In genomic region chr3:132606085-132606484, GRCh38 we compare ENCODE assay signal across 18 cellular contexts. TPM values are rescaled to one million over a fixed set of nuclear protein-coding genes. Genes with fewer than 3 reads are reported as not detected.
DNase-seq lines count a peak whose midpoint lies in the region; ATAC-seq, FAIRE-seq and TF ChIP-seq lines count a peak whose summit lies in the region.
"Had no signal": no experiment of that assay in that cellular context is flagged by ENCODE, and none has a peak within 500 bp of the region (broad histone marks: within the 10 kb centered on the region; RNA-seq: fewer than 3 reads in every experiment).

No MANE protein-coding gene starts in this region.

- no peaks in the 10 kb centered on the region for H3K27me3 ChIP-seq in bronchial epithelial cell (ENCODE audit: control insufficient read depth, insufficient read depth, low read length)
- H3K27me3 ChIP-seq in gastroesophageal sphincter = no peaks in the 10 kb centered on the region
- H3K27me3 ChIP-seq in subcutaneous abdominal adipose tissue (ENCODE audit: control insufficient read depth in 5 of 5, insufficient read depth in 4 of 5, low read length in 5 of 5) = no peaks in the 10 kb centered on the region
- H3K27me3 ChIP-seq: breast epithelium had no signal

- H3K9me3 ChIP-seq in gastroesophageal sphincter (peaks cover 0 to 20% (median 0%) of the 10 kb centered on the region in 3 donors), subcutaneous abdominal adipose tissue (ENCODE audit: control insufficient read depth in 5 of 5, low read length in 5 of 5) (no peaks in the 10 kb centered on the region)
- H3K9me3 ChIP-seq: breast epithelium, psoas muscle had no signal

- H3K9ac ChIP-seq in subcutaneous abdominal adipose tissue (ENCODE audit: low read length in 5 of 5) = no peak overlapping the region

- TF ChIP-seq CTCF in bronchial epithelial cell (IDR thresholded peaks at IDR 0.05; ENCODE audit: insufficient read depth, low read length, severe bottlenecking) = no peak
- TF ChIP-seq CTCF in gastroesophageal sphincter (IDR thresholded peaks at IDR 0.05) = no peak
- TF ChIP-seq CTCF in GM20000 (IDR thresholded peaks at IDR 0.05; ENCODE audit: extremely low read depth, missing control alignments) = no peak

- H3K36me3 ChIP-seq in bronchial epithelial cell (ENCODE audit: control insufficient read depth, insufficient read depth, low read length) = no peaks in the 10 kb centered on the region
- peaks cover 0 to 26% of the 10 kb centered on the region in 2 donors for H3K36me3 ChIP-seq in gastroesophageal sphincter
- H3K36me3 ChIP-seq in subcutaneous abdominal adipose tissue (ENCODE audit: control insufficient read depth in 5 of 5, insufficient read depth in 5 of 5, low read length in 5 of 5) = peaks cover 3 to 17% (median 12%) of the 10 kb centered on the region in 5 donors
- H3K36me3 ChIP-seq: breast epithelium had no signal

- no peak for TF ChIP-seq EP300 in gastroesophageal sphincter (IDR thresholded peaks at IDR 0.05)

- H3K27ac ChIP-seq in gastroesophageal sphincter = peak overlapping the region; percentile 2 to 60 (median 47)
- H3K27ac ChIP-seq in subcutaneous abdominal adipose tissue (ENCODE audit: low read depth, low read length) = peak overlapping the region; percentile 7
- H3K27ac ChIP-seq: breast epithelium, C4-2B, psoas muscle had no signal

- H3K4me1 ChIP-seq in gastroesophageal sphincter (peaks cover 3 to 18% (median 4%) of the 10 kb centered on the region in 3 donors), subcutaneous abdominal adipose tissue (ENCODE audit: control insufficient read depth in 5 of 5, insufficient read depth in 5 of 5, low read length in 5 of 5) (peaks cover 0 to 3% (median 0%) of the 10 kb centered on the region in 5 donors)
- H3K4me1 ChIP-seq: breast epithelium, psoas muscle had no signal

- no peak for FAIRE-seq in bronchial epithelial cell (lab: Jason Lieb, UNC)
- FAIRE-seq: endothelial cell of umbilical vein, H1 had no signal

- ATAC-seq in gastroesophageal sphincter = no peak
- ATAC-seq: naive thymus-derived CD4-positive, alpha-beta T cell; psoas muscle had no signal

- DNase-seq in HCEC 1CT (peak; percentile 82), bronchial epithelial cell (ENCODE audit: low read depth) (peak; percentile 23), NCI-H524 treated with DMSO at 0.1 percent for 48 hours (lab: John Stamatoyannopoulos, UW) (no peak), GM20000 (ENCODE audit: low spot score) (no peak)
- DNase-seq in effector CD4-positive, alpha-beta T cell = no peak
- DNase-seq: activated CD4-positive, alpha-beta T cell treated with anti-CD3 and anti-CD28 coated beads for 1 hour; activated naive CD4-positive, alpha-beta T cell treated with anti-CD3 and anti-CD28 coated beads for 36 hours; DMS53; left cardiac atrium; naive thymus-derived CD4-positive, alpha-beta T cell; psoas muscle had no signal

- TF ChIP-seq POLR2A in gastroesophageal sphincter (IDR thresholded peaks at IDR 0.05) = no peak

- H3K4me3 ChIP-seq in bronchial epithelial cell (ENCODE audit: low read depth, low read length) (no peak overlapping the region), gastroesophageal sphincter (no peak overlapping the region), subcutaneous abdominal adipose tissue (ENCODE audit: low read depth in 1 of 5, low read length in 5 of 5) (no peak overlapping the region)
- H3K4me3 ChIP-seq: breast epithelium, psoas muscle had no signal

- 38 to 56% methylated on average over 1 of the region's 1 CpG for WGBS in gastroesophageal sphincter (ENCODE audit: low coverage in 1 of 2), 2 donors

RNA-seq across cellular contexts. Expression of gene ACKR4, which starts 9.0 kb away (rescaled TPM):
- total RNA-seq in bronchial epithelial cell (under 0.01 TPM in 2 replicates), gastroesophageal sphincter (1 to 10 TPM in 1 of 4 donors, under 1 TPM in 1, not detected in 2; 0.81 to 3.2 TPM)
- total RNA-seq: activated naive CD4-positive, alpha-beta T cell treated with anti-CD3 and anti-CD28 coated beads for 36 hours; H1; T-helper 2 cell treated with Interferon-gamma antibody and Interleukin-4, amounts not matched to agents 100 ng/mL and 5 ng/mL, for 36 hours had no signal

RNA-seq across cellular contexts. Expression of gene ACAD11, which starts 53.5 kb away (rescaled TPM):
- 27.4 and 39.3 TPM in 2 replicates for total RNA-seq in bronchial epithelial cell
- total RNA-seq in gastroesophageal sphincter = 10 to 100 TPM in 3 of 4 donors, 1 to 10 TPM in 1; 9.7 to 44.2 (median 21.1) TPM

RNA-seq across cellular contexts. Expression of gene UBA5, which starts 54.0 kb away (rescaled TPM):
- total RNA-seq in bronchial epithelial cell = 29.3 and 30.3 TPM in 2 replicates
- total RNA-seq in gastroesophageal sphincter = 10 to 100 TPM; 24.5 to 48.2 (median 35.6) TPM

Comparison
In these comparisons a context has a peak if more than half of its experiments do, and no peak if none do; other contexts are left out.
1. DNase-seq: peak in HCEC 1CT (single experiment) and bronchial epithelial cell (single experiment); none in effector CD4-positive, alpha-beta T cell (single experiment), NCI-H524 treated with DMSO at 0.1 percent for 48 hours (single experiment) and GM20000 (single experiment).